26 cellular contexts compared by ENCODE assay signal in genomic region chr5:176579323-176579722, GRCh38. TPM values are rescaled to one million over a fixed set of nuclear protein-coding genes. Genes with fewer than 3 reads are reported as not detected.
DNase-seq lines count a peak whose midpoint lies in the region; ATAC-seq and TF ChIP-seq lines count a peak whose summit lies in the region.
"Had no signal": no experiment of that assay in that cellular context is flagged by ENCODE, and none has a peak within 500 bp of the region (broad histone marks: within the 10 kb centered on the region; RNA-seq: fewer than 3 reads in every experiment).

No MANE protein-coding gene starts in this region.

- no peak overlapping the region for H3K4me3 ChIP-seq in right atrium auricular region
- H3K4me3 ChIP-seq in MG63: no peak overlapping the region
- no peak overlapping the region for H3K4me3 ChIP-seq in neural progenitor cell
- H3K4me3 ChIP-seq: A549; BLaER1 treated with 17β-estradiol and CSF1 and Interleukin-3, amounts not matched to agents 10 nM and 100 nM; GM12878; GM23338 had no signal

- intact Hi-C loops in Right ventricle myocardium inferior (cut with DNase I): no loop called here

- peak overlapping the region; percentile 46 for H3K4me3 Mint-ChIP-seq in neural progenitor cell
- H3K4me3 Mint-ChIP-seq: CD14-positive monocyte; CD4-positive, alpha-beta T cell; CD8-positive, alpha-beta memory T cell; GM23338; H9; HFFc6 had no signal

- H3K4me1 Mint-ChIP-seq in neural progenitor cell: peaks cover 8% of the 10 kb centered on the region
- H3K4me1 Mint-ChIP-seq: CD14-positive monocyte had no signal

- no peak overlapping the region for H3K4me2 ChIP-seq in neural progenitor cell
- H3K4me2 ChIP-seq: A549; BLaER1 treated with 17β-estradiol and CSF1 and Interleukin-3, amounts not matched to agents 10 nM and 100 nM; GM23338 had no signal

- H3K27ac Mint-ChIP-seq in neural progenitor cell: no peak overlapping the region
- H3K27ac Mint-ChIP-seq: CD14-positive monocyte; CD4-positive, alpha-beta T cell; CD8-positive, alpha-beta memory T cell; GM23338; H9; HFFc6 had no signal

- H3K4me1 ChIP-seq in right atrium auricular region (no peaks in the 10 kb centered on the region), neural progenitor cell (no peaks in the 10 kb centered on the region)
- H3K4me1 ChIP-seq: BE2C had no signal

- no peaks in the 10 kb centered on the region for H3K27me3 ChIP-seq in right atrium auricular region
- no peaks in the 10 kb centered on the region for H3K27me3 ChIP-seq in MG63
- peaks cover 8% of the 10 kb centered on the region for H3K27me3 ChIP-seq in neural progenitor cell
- H3K27me3 ChIP-seq: BE2C; BLaER1 treated with 17β-estradiol and CSF1 and Interleukin-3, amounts not matched to agents 10 nM and 100 nM had no signal

- ATAC-seq in Right ventricle myocardium inferior: no peak
- ATAC-seq in GM21423 (IDR thresholded peaks at IDR 0.05; ENCODE audit: unreplicated experiment): no peak
- ATAC-seq: A549, GM12878, GM23338 had no signal

- no peak overlapping the region for H3K27ac ChIP-seq in right atrium auricular region
- no peak overlapping the region for H3K27ac ChIP-seq in neural progenitor cell
- H3K27ac ChIP-seq: A549; BLaER1 treated with 17β-estradiol and CSF1 and Interleukin-3, amounts not matched to agents 10 nM and 100 nM had no signal

- no peak overlapping the region for H2AFZ ChIP-seq in neural progenitor cell (replicated peaks)
- H2AFZ ChIP-seq: GM23338 had no signal

- peaks cover 12% of the 10 kb centered on the region for H3K27me3 Mint-ChIP-seq in neural progenitor cell (ENCODE audit: insufficient read depth, low read depth)
- H3K27me3 Mint-ChIP-seq: CD4-positive, alpha-beta T cell; CD8-positive, alpha-beta memory T cell had no signal

- DNase-seq in Right ventricle myocardium inferior (ENCODE audit: missing footprints) (peak; percentile 22), right atrium auricular region (ENCODE audit: low spot score) (no peak), MG63 (peak; percentile 97), fibroblast of gingiva (ENCODE audit: low read depth) (peak; percentile 9), neural progenitor cell (ENCODE audit: low spot score) (no peak), NCI-H1436 (lab: John Stamatoyannopoulos, UW) (no peak), OCI-M2 (lab: John Stamatoyannopoulos, UW; ENCODE audit: unreplicated experiment) (no peak)
- DNase-seq: 8988T; ACHN; AML-193; BE2C; CD4-positive, alpha-beta T cell; CD8-positive, alpha-beta memory T cell; DMS 273 treated with DMSO at 0.1 percent for 48 hours; DMS79; EL; GDM1; H9; HFFc6 had no signal

- no peaks in the 10 kb centered on the region for H3K36me3 Mint-ChIP-seq in neural progenitor cell
- H3K36me3 Mint-ChIP-seq: CD14-positive monocyte; CD8-positive, alpha-beta memory T cell had no signal

- TF ChIP-seq CTCF in right atrium auricular region (IDR thresholded peaks at IDR 0.05) (no peak), neural progenitor cell (IDR thresholded peaks at IDR 0.05) (no peak)

- H3K36me3 ChIP-seq in right atrium auricular region: no peaks in the 10 kb centered on the region
- H3K36me3 ChIP-seq in MG63: no peaks in the 10 kb centered on the region
- H3K36me3 ChIP-seq in neural progenitor cell: no peaks in the 10 kb centered on the region
- H3K36me3 ChIP-seq: BE2C; BLaER1 treated with 17β-estradiol and CSF1 and Interleukin-3, amounts not matched to agents 10 nM and 100 nM had no signal

- H4K20me1 ChIP-seq in neural progenitor cell (ENCODE audit: low read depth): no peaks in the 10 kb centered on the region

- H3F3A ChIP-seq in neural progenitor cell (ENCODE audit: low read depth): no peaks in the 10 kb centered on the region

- H3K9me3 ChIP-seq in right atrium auricular region: no peaks in the 10 kb centered on the region
- H3K9me3 ChIP-seq in MG63: peaks cover 4% of the 10 kb centered on the region
- no peaks in the 10 kb centered on the region for H3K9me3 ChIP-seq in neural progenitor cell (ENCODE audit: low read depth)
- H3K9me3 ChIP-seq: A549, BE2C had no signal

- peaks cover 3% of the 10 kb centered on the region for H3K9me3 Mint-ChIP-seq in neural progenitor cell
- H3K9me3 Mint-ChIP-seq: CD4-positive, alpha-beta T cell; HFFc6 had no signal

- H3K79me2 ChIP-seq in neural progenitor cell (ENCODE audit: low read depth): no peaks in the 10 kb centered on the region

- H3K9ac ChIP-seq in neural progenitor cell: no peak overlapping the region
- H3K9ac ChIP-seq: BLaER1 treated with 17β-estradiol and CSF1 and Interleukin-3, amounts not matched to agents 10 nM and 100 nM had no signal

RNA-seq across cellular contexts. Expression of gene CDHR2, which starts 30.2 kb away (rescaled TPM):
- total RNA-seq in Right ventricle myocardium inferior: 0.19 TPM
- total RNA-seq in right atrium auricular region: under 1 TPM in 1 of 2 donors, not detected in 1; 0.12 TPM
- not detected in 2 replicates for total RNA-seq in MG63 (2014; rRNA removed; shearing (Covaris generic); ENCODE audit: low replicate concordance)
- total RNA-seq in neural progenitor cell (ENCODE audit: low replicate concordance): not detected in 2 replicates
- total RNA-seq: GM23338, H4, HFFc6 had no signal

RNA-seq across cellular contexts. Expression of gene GPRIN1, which starts 30.6 kb away (rescaled TPM):
- 0.41 TPM for total RNA-seq in Right ventricle myocardium inferior
- under 1 TPM; 0.22 to 0.79 TPM for total RNA-seq in right atrium auricular region
- total RNA-seq in MG63 (2014; rRNA removed; shearing (Covaris generic); ENCODE audit: low replicate concordance): 21.0 and 32.2 TPM in 2 replicates
- 0.67 and 3.7 TPM in 2 replicates for total RNA-seq in neural progenitor cell (ENCODE audit: low replicate concordance)

RNA-seq across cellular contexts. Expression of gene RNF44, which starts 42.1 kb away (rescaled TPM):
- total RNA-seq in Right ventricle myocardium inferior (25.5 TPM), right atrium auricular region (10 to 100 TPM; 10.7 to 12.4 TPM), neural progenitor cell (ENCODE audit: low replicate concordance) (11.7 and 38.7 TPM in 2 replicates)
- total RNA-seq in MG63 (2014; rRNA removed; shearing (Covaris generic); ENCODE audit: low replicate concordance): 0.17 and 4.4 TPM in 2 replicates

RNA-seq across cellular contexts. Expression of gene SNCB, which starts 51.0 kb away (rescaled TPM):
- not detected for total RNA-seq in Right ventricle myocardium inferior
- under 1 TPM in 1 of 2 donors, not detected in 1; 0.67 TPM for total RNA-seq in right atrium auricular region
- total RNA-seq in MG63 (2014; rRNA removed; shearing (Covaris generic); ENCODE audit: low replicate concordance): not detected in 2 replicates
- total RNA-seq in neural progenitor cell (ENCODE audit: low replicate concordance): 1.1 TPM in 1 of 2 replicates, not detected in the other
- total RNA-seq: CD4-positive, alpha-beta T cell; CD8-positive, alpha-beta memory T cell; GM12878; HFFc6 had no signal

RNA-seq across cellular contexts. Expression of gene EIF4E1B, which starts 51.2 kb away (rescaled TPM):
- total RNA-seq in Right ventricle myocardium inferior (not detected), right atrium auricular region (not detected), neural progenitor cell (ENCODE audit: low replicate concordance) (0.06 and 0.68 TPM in 2 replicates)
- not detected in 2 replicates for total RNA-seq in MG63 (2014; rRNA removed; shearing (Covaris generic); ENCODE audit: low replicate concordance)
- total RNA-seq: CD4-positive, alpha-beta T cell; CD8-positive, alpha-beta memory T cell; GM12878; H4; HFFc6 had no signal

Comparison
In these comparisons a context has a peak if more than half of its experiments do, and no peak if none do; other contexts are left out.
1. DNase-seq: peak in Right ventricle myocardium inferior (single experiment), MG63 (single experiment) and fibroblast of gingiva (single experiment); none in right atrium auricular region (single experiment), neural progenitor cell (single experiment), NCI-H1436 (single experiment) and OCI-M2 (single experiment).